In the genomic region with DNA sequence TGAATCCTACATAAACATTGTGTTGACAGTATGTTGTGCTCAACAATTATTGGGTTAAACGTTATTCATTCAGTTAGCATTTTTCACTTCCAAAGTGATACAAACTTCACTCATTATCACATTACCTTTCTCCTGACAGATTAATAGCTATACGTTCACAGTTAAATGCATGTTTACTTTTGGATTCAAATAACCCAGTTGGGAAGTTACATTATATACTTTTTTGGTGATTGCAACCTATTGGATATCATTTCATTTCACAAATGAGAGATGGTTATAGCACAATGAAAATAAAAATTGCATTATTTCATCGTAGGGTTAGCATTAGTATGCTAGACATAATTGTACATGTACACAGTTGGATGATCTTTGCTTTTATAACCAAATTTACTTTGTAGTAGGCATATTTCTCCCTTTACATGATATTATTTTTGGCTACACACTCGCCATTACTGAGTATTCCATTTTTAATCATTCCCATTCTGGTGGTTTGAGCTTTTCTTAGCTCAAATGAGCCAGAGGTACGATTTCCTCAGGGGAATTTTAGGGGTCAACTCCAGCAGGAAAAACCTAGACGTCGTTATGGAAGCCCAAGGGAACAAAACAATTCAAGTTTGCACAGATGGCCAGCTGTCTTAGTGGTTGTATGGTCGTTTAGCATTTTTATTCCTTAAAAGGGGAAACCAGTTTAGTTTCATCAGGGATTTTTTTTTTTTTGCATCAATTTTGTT, we compare ENCODE assay signal across 1 cellular context.
TF ChIP-seq lines count a peak whose summit lies in the region.

No MANE protein-coding gene starts in this region.

TF ChIP-seq in A549, 52 proteins besides CTCF, POLR2A, EP300 and RAD21 (continued from another document):
- TF ChIP-seq PBX3 (IDR thresholded peaks at IDR 0.05): no peak
- no peak for TF ChIP-seq JUNB (IDR thresholded peaks at IDR 0.05)
- no peak for TF ChIP-seq SREBF2 (IDR thresholded peaks at IDR 0.05)
- TF ChIP-seq ESRRA (IDR thresholded peaks at IDR 0.05; ENCODE audit: borderline replicate concordance, low read length): no peak
- no peak for TF ChIP-seq RCOR1 (IDR thresholded peaks at IDR 0.05; ENCODE audit: low read depth, low read length)
- TF ChIP-seq MYC (IDR thresholded peaks at IDR 0.05; ENCODE audit: borderline replicate concordance, low read length): no peak
- no peak for TF ChIP-seq MAX (IDR thresholded peaks at IDR 0.05)
TF ChIP-seq in A549: peak in this region for 0.
